Comparison of ENCODE assay signal across 9 cellular contexts in genomic region chr17:47649972-47650524, GRCh38. TPM values are rescaled to one million over a fixed set of nuclear protein-coding genes. Genes with fewer than 3 reads are reported as not detected.
A peak's percentile ranks its signal among the peaks of the same experiment; 100 is the strongest.
DNase-seq lines count a peak whose midpoint lies in the region; ATAC-seq, FAIRE-seq and TF ChIP-seq lines count a peak whose summit lies in the region.
"Had no signal": no experiment of that assay in that cellular context is flagged by ENCODE, and none has a peak within 500 bp of the region (broad histone marks: within the 10 kb centered on the region; RNA-seq: fewer than 3 reads in every experiment).

No MANE protein-coding gene starts in this region.

- CTCF ChIA-PET in activated CD4-positive, alpha-beta T cell treated with anti-CD3 and anti-CD28 coated beads, Interleukin-2, amount 10 ng/mL, durations not matched to agents 7 days and 5 days (lab: Charles Lee), result interaction anchor here (0.7 to 5.5 kb wide), 6 partner anchors 9 to 321 kb away, joined by 3 to 35 read pairs (median 4); partner anchors contain the start of gene CDK5RAP3
- CTCF ChIA-PET in GM12878 (lab: Yijun Ruan, JAX), result interaction anchor here (0.9 to 6.9 kb wide), 11 partner anchors 10 to 321 kb away, joined by 3 to 75 read pairs (median 3); partner anchors contain the start of genes CDK5RAP3 and OSBPL7

- H3K27me3 ChIP-seq in GM12878 (replicated peaks in 1 of 2; ENCODE audit: control insufficient read depth in 2 of 2, insufficient read depth in 2 of 2, low read length in 1 of 2) (no peaks in the 10 kb centered on the region), right lobe of liver (no peaks in the 10 kb centered on the region), thyroid gland (no peaks in the 10 kb centered on the region)

- in situ Hi-C loops in GM12878 (cut with MboI), result no loop called here

- DNase-seq in activated CD4-positive, alpha-beta T cell treated with anti-CD3 and anti-CD28 coated beads, Interleukin-2, amount 10 ng/mL, durations not matched to agents 7 days and 5 days, result peak; percentile 64
- no peak for DNase-seq in activated CD4-positive, alpha-beta T cell treated with anti-CD3 and anti-CD28 coated beads, Interleukin-2, amount 50 U/mL, for 1 hour
- DNase-seq in NCI-H2196 treated with DMSO at 0.1 percent for 48 hours (lab: John Stamatoyannopoulos, UW; ENCODE audit: unreplicated experiment) (peak; percentile 54), GM12878 (ENCODE audit: low read depth, low spot score) (no peak), right lobe of liver (peak in 2 of 3 donors; percentile 61 to 72), thyroid gland (peak in 1 of 2 donors; percentile 54), HT-29 (ENCODE audit: low spot score) (no peak), middle frontal gyrus (ENCODE audit: extremely low spot score, low spot score) (no peak)

- H3K4me3 ChIP-seq in GM12878 (peak overlapping the region; percentile 69), right lobe of liver (peak overlapping the region; percentile 91 to 96 (median 94)), thyroid gland (replicated peaks in 1 of 3) (peak overlapping the region in 2 of 3 donors; percentile 94 to 97)

- BruUV-seq in GM12878 (replicated peaks; lab: Mats Ljungman, UMichigan), result no TSS peak

- H3K36me3 Mint-ChIP-seq in activated CD4-positive, alpha-beta T cell treated with anti-CD3 and anti-CD28 coated beads, Interleukin-2, amount 10 ng/mL, durations not matched to agents 7 days and 5 days (ENCODE audit: low read depth), result peaks cover 48% of the 10 kb centered on the region

- 0 out of 2 replicates have a peak, but pooled peaks cover under 1% of the 10 kb centered on the region for H4K20me1 ChIP-seq in GM12878 (ENCODE audit: control insufficient read depth, insufficient read depth)

- under 1% methylated on average over 17 of the region's 48 CpGs for WGBS in GM12878 (ENCODE audit: insufficient coverage, insufficient replicate concordance, low lambda C conversion rate, missing lambda C conversion rate)
- 0% methylated on average over 4 of the region's 48 CpGs for WGBS in right lobe of liver (ENCODE audit: insufficient coverage, low coverage, low lambda C conversion rate, missing lambda C conversion rate)
- 0% methylated on average over 4 to 24 of the region's 48 CpGs for WGBS in thyroid gland, 2 donors

- peak overlapping the region; percentile 99 for H3K27ac ChIP-seq in GM12878 (ENCODE audit: control insufficient read depth, insufficient read depth)
- H3K27ac ChIP-seq in right lobe of liver, result peak overlapping the region; percentile 76 to 87 (median 81)
- H3K27ac ChIP-seq in thyroid gland, result peak overlapping the region; percentile 79 to 92 (median 89)

- TF ChIP-seq POLR2A in GM12878 (IDR thresholded peaks at IDR 0.05; ENCODE audit: low read depth, low read length) (peak; percentile 87), right lobe of liver (IDR thresholded peaks at IDR 0.05) (peak; percentile 17), thyroid gland (IDR thresholded peaks at IDR 0.05) (peak in 1 of 2 donors; percentile 16)

- no peak for TF ChIP-seq EP300 in GM12878 (IDR thresholded peaks at IDR 0.05; ENCODE audit: borderline replicate concordance in 1 of 2, control insufficient read depth in 1 of 2, low read depth in 2 of 2, low read length in 2 of 2)

- SMC1A ChIA-PET in GM12878 (lab: Charles Lee; ENCODE audit: uncharacterized antibody, unreplicated experiment), result interaction anchor here (1.1 to 2.6 kb wide), 6 partner anchors 9 to 91 kb away, joined by 3 to 20 read pairs (median 4); no protein-coding TSS in a partner anchor

- H3K27ac Mint-ChIP-seq in activated CD4-positive, alpha-beta T cell treated with anti-CD3 and anti-CD28 coated beads, Interleukin-2, amount 10 ng/mL, durations not matched to agents 7 days and 5 days, result peak overlapping the region; percentile 96

- H3K9me3 ChIP-seq in GM12878 (replicated peaks; ENCODE audit: control insufficient read depth, insufficient read depth, low read length) (no peaks in the 10 kb centered on the region), right lobe of liver (no peaks in the 10 kb centered on the region), thyroid gland (no peaks in the 10 kb centered on the region)

- H3K4me3 Mint-ChIP-seq in activated CD4-positive, alpha-beta T cell treated with anti-CD3 and anti-CD28 coated beads, Interleukin-2, amount 10 ng/mL, durations not matched to agents 7 days and 5 days, result peak overlapping the region; percentile 85

- H3K4me2 ChIP-seq in GM12878 (ENCODE audit: control insufficient read depth, insufficient read depth), result no peak overlapping the region

- no peak for FAIRE-seq in GM12878 (lab: Jason Lieb, UNC)
- FAIRE-seq: islet of Langerhans had no signal

- H3K36me3 ChIP-seq in GM12878 (ENCODE audit: control insufficient read depth in 2 of 2, insufficient read depth in 2 of 2, low read length in 1 of 2) (peaks cover 2 to 18% of the 10 kb centered on the region in 2 experiments), right lobe of liver (peaks cover 0 to 26% (median 13%) of the 10 kb centered on the region in 4 donors), thyroid gland (peaks cover 22 to 28% of the 10 kb centered on the region in 2 donors)

- H2AFZ ChIP-seq in GM12878 (ENCODE audit: control insufficient read depth, low read depth, low read length), result no peak overlapping the region

- RAD21 ChIA-PET in GM12878 (lab: Charles Lee; ENCODE audit: unreplicated experiment), result interaction anchor here (0.9 to 3.3 kb wide), 8 partner anchors 14 to 460 kb away, joined by 3 to 21 read pairs (median 4); partner anchors contain the start of genes CDK5RAP3 and SCRN2

- no peaks in the 10 kb centered on the region for H3K27me3 Mint-ChIP-seq in activated CD4-positive, alpha-beta T cell treated with anti-CD3 and anti-CD28 coated beads, Interleukin-2, amount 10 ng/mL, durations not matched to agents 7 days and 5 days

- peaks cover 22% of the 10 kb centered on the region for H3K4me1 ChIP-seq in GM12878 (ENCODE audit: control insufficient read depth, insufficient read depth, low read length)
- H3K4me1 ChIP-seq in right lobe of liver, result peaks cover 0 to 41% (median 17%) of the 10 kb centered on the region in 4 donors
- peaks cover 11 to 18% of the 10 kb centered on the region in 2 donors for H3K4me1 ChIP-seq in thyroid gland

- peaks cover 51% of the 10 kb centered on the region for H3K4me1 Mint-ChIP-seq in activated CD4-positive, alpha-beta T cell treated with anti-CD3 and anti-CD28 coated beads, Interleukin-2, amount 10 ng/mL, durations not matched to agents 7 days and 5 days

- H3K79me2 ChIP-seq in GM12878 (ENCODE audit: control insufficient read depth, insufficient read depth, low read length), result peaks cover 55% of the 10 kb centered on the region

- peak overlapping the region; percentile 70; the same call in 1 of the 2 replicates for H3K9ac ChIP-seq in GM12878 (ENCODE audit: control insufficient read depth, insufficient read depth, low read length)

- POLR2A ChIA-PET in activated CD4-positive, alpha-beta T cell treated with anti-CD3 and anti-CD28 coated beads, Interleukin-2, amount 10 ng/mL, durations not matched to agents 7 days and 5 days (lab: Charles Lee), result interaction anchor here (0.7 to 1.1 kb wide), 3 partner anchors 16 to 126 kb away, joined by 4 to 8 read pairs (median 4); no protein-coding TSS in a partner anchor
- POLR2A ChIA-PET in GM12878 (lab: Charles Lee), result interaction anchor here (0.6 to 3.4 kb wide), 10 partner anchors 12 to 320 kb away, joined by 3 to 18 read pairs (median 4); partner anchors contain the start of gene TBKBP1

- intact Hi-C loops in GM12878 (cut with micrococcal nuclease; ENCODE audit: unreplicated experiment), result loop anchor here (1.0 to 10.0 kb wide), 2 partner anchors 85 to 246 kb away; partner anchors contain the start of genes SP2 and TBX21
- intact Hi-C loops in right lobe of liver (cut with DNase I), result no loop called here
- intact Hi-C loops in thyroid gland (cut with DNase I), result no loop called here

- TF ChIP-seq CTCF in GM12878 (IDR thresholded peaks at IDR 0.05 in 2 of 3, conservative IDR thresholded peaks at IDR 0.05 in 1 of 3; ENCODE audit: control insufficient read depth in 2 of 3, extremely low read depth in 1 of 3, insufficient read depth in 1 of 3, low read depth in 3 of 3, low read length in 3 of 3) (no peak), right lobe of liver (IDR thresholded peaks at IDR 0.05) (no peak), thyroid gland (IDR thresholded peaks at IDR 0.05) (no peak)

- no peaks in the 10 kb centered on the region for H3K9me3 Mint-ChIP-seq in activated CD4-positive, alpha-beta T cell treated with anti-CD3 and anti-CD28 coated beads, Interleukin-2, amount 10 ng/mL, durations not matched to agents 7 days and 5 days

- peak; percentile 18 for ATAC-seq in GM12878
- peak; percentile 26 to 37 (median 30) for ATAC-seq in right lobe of liver

- no peak for TF ChIP-seq RAD21 in GM12878 (IDR thresholded peaks at IDR 0.05; ENCODE audit: insufficient read depth, low read depth, low read length)

RNA-seq across cellular contexts. Expression of gene KPNB1, which starts 0.3 kb away (rescaled TPM):
- 100 to 1,000 TPM; 409 to 427 TPM for total RNA-seq in activated CD4-positive, alpha-beta T cell treated with anti-CD3 and anti-CD28 coated beads, Interleukin-2, amount 10 ng/mL, durations not matched to agents 7 days and 5 days
- 212 and 232 TPM in 2 replicates for total RNA-seq in GM12878 (2013; cell fraction: nucleolus; rRNA removed)
- total RNA-seq in GM12878 (2014; rRNA removed), result 246 and 258 TPM in 2 replicates
- 261 and 282 TPM in 2 replicates for total RNA-seq in GM12878 (2014; rRNA removed; fragmentation: Illumina TruSeq; extraction: Trizol)
- total RNA-seq in GM12878 (2021), result 485 and 525 TPM in 2 replicates
- 133 TPM for polyA plus RNA-seq in GM12878 (2011; ENCODE audit: low read depth)
- polyA plus RNA-seq in GM12878 (2011; rRNA removed), result 231 and 237 TPM in 2 replicates
- 156 and 173 TPM in 2 replicates for polyA plus RNA-seq in GM12878 (2011; cell fraction: cytosol; rRNA removed)
- 144 and 217 TPM in 2 replicates for polyA plus RNA-seq in GM12878 (2011; cell fraction: nucleus; rRNA removed)
- 185 and 207 TPM in 2 replicates for polyA plus RNA-seq in GM12878 (2012)
- polyA plus RNA-seq in GM12878 (2014; fragmentation: Illumina TruSeq; extraction: Trizol), result 430 and 445 TPM in 2 replicates
- 100 to 1,000 TPM; 130 to 233 TPM for polyA plus RNA-seq in GM12878 (2014; fragmentation: Nextera tagmentation; extraction: Ambion mirVana)
- 255 and 258 TPM in 2 replicates for polyA plus RNA-seq in GM12878 (2014; rRNA removed)
- 10 to 100 TPM; 67.8 to 73.9 TPM for polyA plus RNA-seq in GM12878 (2016; fragmentation: Nextera tagmentation; extraction: Ambion mirVana)
- polyA minus RNA-seq in GM12878 (2011; rRNA and poly(A)+ RNA removed), result 236 and 343 TPM in 2 replicates
- 95.2 and 97.0 TPM in 2 replicates for polyA minus RNA-seq in GM12878 (2011; cell fraction: cytosol; rRNA and poly(A)+ RNA removed)
- polyA minus RNA-seq in GM12878 (2011; cell fraction: nucleus; rRNA and poly(A)+ RNA removed), result 44.5 and 57.6 TPM in 2 replicates
- total RNA-seq in right lobe of liver, result 100 to 1,000 TPM in 2 of 6 experiments, 10 to 100 TPM in 4; 80.8 to 104 (median 94.5) TPM
- total RNA-seq in thyroid gland, result 100 to 1,000 TPM; 134 to 207 (median 170) TPM
- 219 and 232 TPM in 2 replicates for total RNA-seq in HT-29 (2014; rRNA removed; shearing (Covaris generic))

RNA-seq across cellular contexts. Expression of gene TBKBP1, which starts 43.9 kb away (rescaled TPM):
- 1 to 10 TPM; 2.5 to 3.0 TPM for total RNA-seq in activated CD4-positive, alpha-beta T cell treated with anti-CD3 and anti-CD28 coated beads, Interleukin-2, amount 10 ng/mL, durations not matched to agents 7 days and 5 days
- total RNA-seq in GM12878 (2013; cell fraction: nucleolus; rRNA removed), result 10.4 and 10.6 TPM in 2 replicates
- total RNA-seq in GM12878 (2014; rRNA removed), result 0.11 and 0.23 TPM in 2 replicates
- 0.18 and 0.85 TPM in 2 replicates for total RNA-seq in GM12878 (2014; rRNA removed; fragmentation: Illumina TruSeq; extraction: Trizol)
- total RNA-seq in GM12878 (2021), result 0.69 and 1.5 TPM in 2 replicates
- 0.79 TPM for polyA plus RNA-seq in GM12878 (2011; ENCODE audit: low read depth)
- 2.0 and 2.7 TPM in 2 replicates for polyA plus RNA-seq in GM12878 (2011; rRNA removed)
- polyA plus RNA-seq in GM12878 (2011; cell fraction: cytosol; rRNA removed), result 1.9 and 3.5 TPM in 2 replicates
- polyA plus RNA-seq in GM12878 (2011; cell fraction: nucleus; rRNA removed), result 18.8 and 22.1 TPM in 2 replicates
- 1.8 and 2.9 TPM in 2 replicates for polyA plus RNA-seq in GM12878 (2012)
- 0.38 TPM in 1 of 2 replicates, not detected in the other for polyA plus RNA-seq in GM12878 (2014; fragmentation: Illumina TruSeq; extraction: Trizol)
- polyA plus RNA-seq in GM12878 (2014; fragmentation: Nextera tagmentation; extraction: Ambion mirVana), result not detected
- 0.74 and 1.4 TPM in 2 replicates for polyA plus RNA-seq in GM12878 (2014; rRNA removed)
- polyA plus RNA-seq in GM12878 (2016; fragmentation: Nextera tagmentation; extraction: Ambion mirVana), result under 1 TPM in 1 of 2 experiments, not detected in 1; 0.11 TPM
- 1.4 and 1.8 TPM in 2 replicates for polyA minus RNA-seq in GM12878 (2011; rRNA and poly(A)+ RNA removed)
- 0.94 and 1.1 TPM in 2 replicates for polyA minus RNA-seq in GM12878 (2011; cell fraction: cytosol; rRNA and poly(A)+ RNA removed)
- polyA minus RNA-seq in GM12878 (2011; cell fraction: nucleus; rRNA and poly(A)+ RNA removed), result 1.8 and 2.7 TPM in 2 replicates
- total RNA-seq in right lobe of liver, result 1 to 10 TPM; 1.2 to 3.2 (median 2.2) TPM
- 10 to 100 TPM in 2 of 4 donors, 1 to 10 TPM in 2; 8.2 to 11.0 (median 10.0) TPM for total RNA-seq in thyroid gland
- 0.18 and 0.20 TPM in 2 replicates for total RNA-seq in HT-29 (2014; rRNA removed; shearing (Covaris generic))

Comparison
In these comparisons a context has a peak if more than half of its experiments do, and no peak if none do; other contexts are left out.
1. DNase-seq: peak in activated CD4-positive, alpha-beta T cell treated with anti-CD3 and anti-CD28 coated beads, Interleukin-2, amount 10 ng/mL, durations not matched to agents 7 days and 5 days (single experiment), NCI-H2196 treated with DMSO at 0.1 percent for 48 hours (single experiment) and right lobe of liver (2 of 3); none in activated CD4-positive, alpha-beta T cell treated with anti-CD3 and anti-CD28 coated beads, Interleukin-2, amount 50 U/mL, for 1 hour (single experiment), GM12878 (single experiment), HT-29 (single experiment) and middle frontal gyrus (single experiment).
2. Peak in every context shown above with its lines, with median percentiles within 50 percentile points of each other: H3K27ac ChIP-seq and H3K4me3 ChIP-seq.